Comparison of ENCODE assay signal across 8 cellular contexts in genomic region chr1:51189421-51190073, GRCh38. TPM values are rescaled to one million over a fixed set of nuclear protein-coding genes. Genes with fewer than 3 reads are reported as not detected.
DNase-seq lines count a peak whose midpoint lies in the region; ATAC-seq, FAIRE-seq and TF ChIP-seq lines count a peak whose summit lies in the region.

No MANE protein-coding gene starts in this region.

- no peak overlapping the region for H3K9ac ChIP-seq in kidney (ENCODE audit: low read length in 2 of 2)

- TF ChIP-seq POLR2A in body of pancreas (IDR thresholded peaks at IDR 0.05) = no peak

- H3K4me3 ChIP-seq in body of pancreas (no peak overlapping the region), kidney (ENCODE audit: low read length in 2 of 2) (no peak overlapping the region)

- H3K27me3 ChIP-seq in body of pancreas = no peaks in the 10 kb centered on the region

- H3K4me1 ChIP-seq in body of pancreas (no peaks in the 10 kb centered on the region), kidney (ENCODE audit: control insufficient read depth in 1 of 2, insufficient read depth in 1 of 2, low read depth in 1 of 2, low read length in 2 of 2) (no peaks in the 10 kb centered on the region)

- DNase-seq in Right ventricle myocardium superior (no peak), left ventricle myocardium superior (no peak), M059J (ENCODE audit: low read depth) (peak; percentile 70), RKO (ENCODE audit: low spot score) (peak; percentile 78), body of pancreas (peak; percentile 33 to 53 (median 48)), kidney (no peak)
- peak; percentile 57 for DNase-seq in stimulated activated CD4-positive, alpha-beta T cell treated with anti-CD3 and anti-CD28 coated beads, Interleukin-4, amount 100 ng/mL, for 24 hours

- H3K9me3 ChIP-seq in body of pancreas = no peaks in the 10 kb centered on the region
- no peaks in the 10 kb centered on the region for H3K9me3 ChIP-seq in kidney (ENCODE audit: control insufficient read depth in 1 of 2, low read length in 2 of 2)

- TF ChIP-seq CTCF in body of pancreas (IDR thresholded peaks at IDR 0.05) (peak; percentile 52 to 92 (median 85)), kidney (IDR thresholded peaks at IDR 0.05; ENCODE audit: borderline replicate concordance, extremely low read depth, insufficient read depth) (peak; percentile 82)

- H3K27ac ChIP-seq in body of pancreas (no peak overlapping the region), kidney (ENCODE audit: low read depth in 2 of 2, low read length in 2 of 2) (no peak overlapping the region)

- no peaks in the 10 kb centered on the region for H3K36me3 ChIP-seq in body of pancreas (replicated peaks in 1 of 2; ENCODE audit: insufficient read depth in 1 of 2, low read depth in 2 of 2)
- no peaks in the 10 kb centered on the region for H3K36me3 ChIP-seq in kidney (ENCODE audit: control insufficient read depth in 1 of 2, insufficient read depth in 2 of 2, low read length in 2 of 2)

- ATAC-seq in Right ventricle myocardium superior (ENCODE audit: poor library complexity) (peak; percentile 68), left ventricle myocardium superior (no peak), body of pancreas (peak; percentile 62), GM18517 (IDR thresholded peaks at IDR 0.05; ENCODE audit: unreplicated experiment) (no peak)

- whole genome bisulfite sequencing in body of pancreas, 2 donors = 21 to 30% methylated on average over 2 of the region's 2 CpGs

- FAIRE-seq in kidney (lab: Jason Lieb, UNC) = peak; percentile 98

- intact Hi-C loops in Right ventricle myocardium superior (cut with DNase I) = loop anchor here (10.0 kb wide), 1 partner anchor 105 kb away; no protein-coding TSS in a partner anchor
- intact Hi-C loops in left ventricle myocardium superior (cut with micrococcal nuclease) = loop anchor here (10.0 kb wide), 1 partner anchor 415 kb away; no protein-coding TSS in a partner anchor
- intact Hi-C loops in body of pancreas (cut with DNase I) = loop anchor here (10.0 kb wide), 1 partner anchor 415 kb away; no protein-coding TSS in a partner anchor
- intact Hi-C loops in kidney (cut with DNase I) = no loop called here

RNA-seq across cellular contexts. Expression of gene RNF11, which starts 46.5 kb away (rescaled TPM):
- total RNA-seq in Right ventricle myocardium superior (106 TPM), left ventricle myocardium superior (118 TPM), body of pancreas (10 to 100 TPM; 33.2 to 34.9 TPM), kidney (105 TPM)
- total RNA-seq in M059J (2014; rRNA removed; shearing (Covaris generic)) = 195 and 237 TPM in 2 replicates
- 62.5 TPM for polyA plus RNA-seq in kidney (ENCODE audit: insufficient read depth, low read depth, low replicate concordance)

Comparison
In these comparisons a context has a peak if more than half of its experiments do, and no peak if none do; other contexts are left out.
1. ATAC-seq: peak in Right ventricle myocardium superior (single experiment) and body of pancreas (single experiment); none in left ventricle myocardium superior (single experiment) and GM18517 (single experiment).
2. DNase-seq: peak in M059J (single experiment), RKO (single experiment), body of pancreas (4 of 4) and stimulated activated CD4-positive, alpha-beta T cell treated with anti-CD3 and anti-CD28 coated beads, Interleukin-4, amount 100 ng/mL, for 24 hours (single experiment); none in Right ventricle myocardium superior (single experiment), left ventricle myocardium superior (single experiment) and kidney (single experiment).